ENCODE assay signal across 8 cellular contexts in genomic region chr1:44672956-44673674, GRCh38. TPM values are rescaled to one million over a fixed set of nuclear protein-coding genes. Genes with fewer than 3 reads are reported as not detected.
A peak's percentile ranks its signal among the peaks of the same experiment; 100 is the strongest.
DNase-seq lines count a peak whose midpoint lies in the region; ATAC-seq and TF ChIP-seq lines count a peak whose summit lies in the region.

No MANE protein-coding gene starts in this region.

- H2AFZ ChIP-seq in Loucy (ENCODE audit: low read length), result no peak overlapping the region
- peak overlapping the region; percentile 48 for H2AFZ ChIP-seq in neural cell (ENCODE audit: low read depth, low read length)

- CTCF ChIA-PET in BJ (lab: Yijun Ruan, JAX), result interaction anchor here (1.2 to 4.2 kb wide), 7 partner anchors 11 to 64 kb away, joined by 3 to 25 read pairs (median 11); no protein-coding TSS in a partner anchor

- intact Hi-C loops in dorsolateral prefrontal cortex (cut with DNase I), result no loop called here

- DNase-seq in BJ (ENCODE audit: low read depth) (no peak), dorsolateral prefrontal cortex (peak in 1 of 10 donors; percentile 24), superior temporal gyrus (ENCODE audit: extremely low spot score) (no peak), mucosa of gallbladder (ENCODE audit: low spot score) (no peak), RPMI8226 (no peak)

- no peak for TF ChIP-seq EP300 in neural cell (conservative IDR thresholded peaks at IDR 0.05; ENCODE audit: poor library complexity, severe bottlenecking)

- H4K20me1 ChIP-seq in Loucy (ENCODE audit: insufficient read depth, low read length, poor library complexity, severe bottlenecking) (no peaks in the 10 kb centered on the region), neural cell (ENCODE audit: insufficient read depth) (no peaks in the 10 kb centered on the region)

- peaks cover 38% of the 10 kb centered on the region for H3K4me1 ChIP-seq in Loucy (ENCODE audit: insufficient read depth, low read length, poor library complexity, severe bottlenecking)

- H3F3A ChIP-seq in Loucy (ENCODE audit: low read depth) (no peaks in the 10 kb centered on the region), neural cell (ENCODE audit: insufficient read depth, low read length, poor library complexity, severe bottlenecking) (no peaks in the 10 kb centered on the region)

- H3K9me3 ChIP-seq in Loucy (ENCODE audit: insufficient read depth, low read depth, low read length) (no peaks in the 10 kb centered on the region), neural cell (ENCODE audit: low read length) (no peaks in the 10 kb centered on the region)

- no peaks in the 10 kb centered on the region for H3K9me2 ChIP-seq in Loucy (replicated peaks; ENCODE audit: low read depth, low read length)
- no peaks in the 10 kb centered on the region for H3K9me2 ChIP-seq in neural cell (ENCODE audit: insufficient read depth, low read length)

- H3K4me3 ChIP-seq in BJ (ENCODE audit: low read depth, low read length) (peak overlapping the region; percentile 65), Loucy (ENCODE audit: low read length, poor library complexity, severe bottlenecking) (peak overlapping the region; percentile 79), dorsolateral prefrontal cortex (peak overlapping the region; percentile 63 to 97 (median 82)), neural cell (ENCODE audit: low read length) (peak overlapping the region; percentile 71)

- ATAC-seq in HG02678 (IDR thresholded peaks at IDR 0.05; ENCODE audit: unreplicated experiment), result no peak

- H3K4me2 ChIP-seq in Loucy (ENCODE audit: low read depth, low read length, poor library complexity, severe bottlenecking) (peak overlapping the region; percentile 88), neural cell (ENCODE audit: low read length) (peak overlapping the region; percentile 85)

- no peak for TF ChIP-seq CTCF in BJ (IDR thresholded peaks at IDR 0.05; ENCODE audit: insufficient read depth, low read depth, low read length)
- no peak for TF ChIP-seq CTCF in Loucy (conservative IDR thresholded peaks at IDR 0.05; ENCODE audit: low read length)
- no peak for TF ChIP-seq CTCF in dorsolateral prefrontal cortex (IDR thresholded peaks at IDR 0.05 in 54 of 56, conservative IDR thresholded peaks at IDR 0.05 in 2 of 56; ENCODE audit: low read depth in 1 of 56, partially characterized antibody in 56 of 56)
- no peak for TF ChIP-seq CTCF in neural cell (IDR thresholded peaks at IDR 0.05; ENCODE audit: poor library complexity, severe bottlenecking)

- POLR2A ChIA-PET in BJ (lab: Charles Lee), result no interaction called here

- H3K36me3 ChIP-seq in BJ (ENCODE audit: control insufficient read depth, insufficient read depth, low read length) (no peaks in the 10 kb centered on the region; the same call in 1 of the 2 replicates), Loucy (ENCODE audit: insufficient read depth, low read length) (no peaks in the 10 kb centered on the region), neural cell (ENCODE audit: insufficient read depth, low read length) (no peaks in the 10 kb centered on the region)

- H3K27me3 ChIP-seq in BJ (ENCODE audit: control insufficient read depth, insufficient read depth, low read length) (no peaks in the 10 kb centered on the region), Loucy (ENCODE audit: insufficient read depth, low read length, poor library complexity, severe bottlenecking) (no peaks in the 10 kb centered on the region), dorsolateral prefrontal cortex (no peaks in the 10 kb centered on the region), neural cell (ENCODE audit: insufficient read depth, low read depth, low read length) (no peaks in the 10 kb centered on the region)

- H3K79me2 ChIP-seq in Loucy (ENCODE audit: insufficient read depth, low read length) (no peaks in the 10 kb centered on the region), neural cell (replicated peaks; ENCODE audit: insufficient read depth, low read length) (no peaks in the 10 kb centered on the region)

- peak overlapping the region; percentile 74 to 99 (median 95) for H3K27ac ChIP-seq in dorsolateral prefrontal cortex
- peak overlapping the region; percentile 79 for H3K27ac ChIP-seq in neural cell (ENCODE audit: low read length)

- peak overlapping the region; percentile 71 for H3K9ac ChIP-seq in Loucy (ENCODE audit: low read depth, low read length, poor library complexity, severe bottlenecking)
- peak overlapping the region; percentile 75 for H3K9ac ChIP-seq in neural cell (ENCODE audit: low read length)

- TF ChIP-seq RAD21 in neural cell (conservative IDR thresholded peaks at IDR 0.05), result no peak

TF ChIP-seq in neural cell, 6 proteins besides CTCF, POLR2A, EP300 and RAD21:
- no peak for TF ChIP-seq SMC3 (conservative IDR thresholded peaks at IDR 0.05; ENCODE audit: poor library complexity)
- no peak for TF ChIP-seq EZH2 (IDR thresholded peaks at IDR 0.05; ENCODE audit: borderline replicate concordance, insufficient read depth, low read length, poor library complexity, severe bottlenecking)
- TF ChIP-seq REST (IDR thresholded peaks at IDR 0.05; ENCODE audit: borderline replicate concordance), result no peak
- no peak for TF ChIP-seq POLR2AphosphoS5 (IDR thresholded peaks at IDR 0.05)
- TF ChIP-seq MXI1 (conservative IDR thresholded peaks at IDR 0.05; ENCODE audit: poor library complexity, severe bottlenecking), result no peak
- TF ChIP-seq TAF1 (IDR thresholded peaks at IDR 0.05; ENCODE audit: low read depth), result no peak

RNA-seq across cellular contexts. Expression of gene TMEM53, which starts 1.2 kb away (rescaled TPM):
- polyA plus RNA-seq in BJ (2011; rRNA removed) (7.9 and 12.1 TPM in 2 replicates), neural cell (13.4 and 21.4 TPM in 2 replicates)
- 9.4 and 12.9 TPM in 2 replicates for polyA minus RNA-seq in BJ (2011; rRNA and poly(A)+ RNA removed)
- total RNA-seq in dorsolateral prefrontal cortex (10 to 100 TPM in 78 of 120 experiments, 1 to 10 TPM in 42; 6.1 to 18.4 (median 11.0) TPM), mucosa of gallbladder (21.0 TPM)
- 11.6 and 13.9 TPM in 2 replicates for polyA minus RNA-seq in neural cell

RNA-seq across cellular contexts. Expression of gene ARMH1, which starts 1.4 kb away (rescaled TPM):
- polyA plus RNA-seq in BJ (2011; rRNA removed) (0.71 and 0.86 TPM in 2 replicates), neural cell (88.3 and 105 TPM in 2 replicates)
- 0.43 TPM in 1 of 2 replicates, not detected in the other for polyA minus RNA-seq in BJ (2011; rRNA and poly(A)+ RNA removed)
- total RNA-seq in dorsolateral prefrontal cortex (10 to 100 TPM in 97 of 120 experiments, 1 to 10 TPM in 23; 5.2 to 28.0 (median 13.0) TPM), mucosa of gallbladder (3.7 TPM)
- polyA minus RNA-seq in neural cell, result 17.2 and 24.8 TPM in 2 replicates

RNA-seq across cellular contexts. Expression of gene RNU5D-1, which starts 57.9 kb away (rescaled TPM):
- polyA plus RNA-seq in BJ (2011; rRNA removed) (not detected in 2 replicates), neural cell (not detected in 2 replicates)
- polyA minus RNA-seq in BJ (2011; rRNA and poly(A)+ RNA removed), result under 0.01 TPM in 2 replicates
- total RNA-seq in dorsolateral prefrontal cortex (not detected), mucosa of gallbladder (not detected)
- polyA minus RNA-seq in neural cell, result not detected in 2 replicates
